ENCODE assay signal across 16 cellular contexts in genomic region chr4:156036496-156036895, GRCh38.
A peak's percentile ranks its signal among the peaks of the same experiment; 100 is the strongest.
DNase-seq lines count a peak whose midpoint lies in the region; ATAC-seq and TF ChIP-seq lines count a peak whose summit lies in the region.
"Had no signal": no experiment of that assay in that cellular context is flagged by ENCODE, and none has a peak within 500 bp of the region (broad histone marks: within the 10 kb centered on the region; RNA-seq: fewer than 3 reads in every experiment).

No MANE protein-coding gene starts in this region.

- TF ChIP-seq CTCF in GM13976 (IDR thresholded peaks at IDR 0.05; ENCODE audit: borderline replicate concordance, control extremely low read depth, extremely low read depth, insufficient read depth, missing control alignments) = no peak

- in situ Hi-C loops in GM13976 (cut with MboI; ENCODE audit: low sequenced_read_pairs, unreplicated experiment) = no loop called here

- ATAC-seq in GM18907 (IDR thresholded peaks at IDR 0.05; ENCODE audit: unreplicated experiment) (peak; percentile 76), HG02840 (IDR thresholded peaks at IDR 0.05; ENCODE audit: low FRiP score, unreplicated experiment) (peak; percentile 54), HG03432 (IDR thresholded peaks at IDR 0.05; ENCODE audit: unreplicated experiment) (peak; percentile 81)
- ATAC-seq: SK-N-SH treated with all-trans-retinoic acid at 6 μM for 48 hours had no signal

- DNase-seq in GOT3 (lab: John Stamatoyannopoulos, UW) = no peak
- DNase-seq in germinal center (ENCODE audit: low spot score) = no peak
- no peak for DNase-seq in activated CD8-positive, alpha-beta memory T cell treated with anti-CD3 and anti-CD28 coated beads, Interleukin-2, amount 50 U/mL, for 48 hours
- no peak for DNase-seq in GM13976 (ENCODE audit: low spot score)
- DNase-seq: CD4-positive, alpha-beta T cell; NCI-H1105 treated with DMSO at 0.1 percent for 48 hours; NCI-H1694 treated with DMSO at 0.1 percent for 48 hours; NCI-H748 treated with DMSO at 0.1 percent for 48 hours; OCI-M1; SHP77 treated with DMSO at 0.1 percent for 48 hours; T-helper 1 cell; T1000 had no signal
